In genomic region chr7:100049441-100050291, GRCh38 we compare ENCODE assay signal across 8 cellular contexts. TPM values are rescaled to one million over a fixed set of nuclear protein-coding genes. Genes with fewer than 3 reads are reported as not detected.
DNase-seq lines count a peak whose midpoint lies in the region; ATAC-seq and TF ChIP-seq lines count a peak whose summit lies in the region.

Gene ZSCAN21, plus strand, starts transcription at chr7:100049774. Its CDS starts 7,233 bp downstream, at chr7:100057007.

- ATAC-seq in GM21619 (IDR thresholded peaks at IDR 0.05; ENCODE audit: unreplicated experiment) = peak; percentile 90
- ATAC-seq in stimulated activated naive CD8-positive, alpha-beta T cell treated with anti-CD3 and anti-CD28 coated beads, Interleukin-15, Interleukin-2, amounts not matched to agents 100 U/mL and 50 U/mL, for 24 hours = peak; percentile 94

- peak within 1 kb of the TSS; percentile 95 to 99 (median 97) for H3K27ac Mint-ChIP-seq in nephron

- peak; percentile 79 for DNase-seq in DMS79 (lab: John Stamatoyannopoulos, UW)
- DNase-seq in KG1 (lab: John Stamatoyannopoulos, UW) = peak; percentile 21
- peak; percentile 84 for DNase-seq in RPMI7951 (ENCODE audit: low read depth)
- peak; percentile 72 for DNase-seq in activated effector memory CD4-positive, alpha-beta T cell treated with Interleukin-2 at 50 U/mL for 16 hours
- peak; percentile 83 for DNase-seq in fibroblast of the aortic adventitia (ENCODE audit: low read depth)
- DNase-seq in stimulated activated naive CD8-positive, alpha-beta T cell treated with anti-CD3 and anti-CD28 coated beads, Interleukin-15, Interleukin-2, amounts not matched to agents 100 U/mL and 50 U/mL, for 24 hours = peak; percentile 89

- peaks cover 9% of the 10 kb centered on the region for H3K36me3 Mint-ChIP-seq in nephron (ENCODE audit: low read depth)

- TF ChIP-seq CTCF in fibroblast of the aortic adventitia (IDR thresholded peaks at IDR 0.05; ENCODE audit: insufficient read depth, low read length) (no peak), nephron (IDR thresholded peaks at IDR 0.05; ENCODE audit: unreplicated experiment in 3 of 3) (no peak)

- H3K4me3 Mint-ChIP-seq in nephron = peak within 1 kb of the TSS; percentile 92 to 97 (median 95)

- H3K27me3 Mint-ChIP-seq in nephron (ENCODE audit: low read depth) = no peaks in the 10 kb centered on the region

- H3K4me3 ChIP-seq in fibroblast of the aortic adventitia (ENCODE audit: low read depth, low read length) = peak within 1 kb of the TSS; percentile 89

- no peaks in the 10 kb centered on the region for H3K9me3 Mint-ChIP-seq in nephron

- H3K4me1 Mint-ChIP-seq in nephron = peaks cover 19% of the 10 kb centered on the region

RNA-seq across cellular contexts. Expression of gene ZSCAN21, which starts in this region (rescaled TPM):
- total RNA-seq in RPMI7951 (2014; rRNA removed; shearing (Covaris generic)) = 13.5 and 15.4 TPM in 2 replicates
- total RNA-seq in fibroblast of the aortic adventitia (ENCODE audit: low replicate concordance) = 5.7 and 9.3 TPM in 2 replicates

Comparison
In these comparisons a context has a peak if more than half of its experiments do, and no peak if none do; other contexts are left out.
1. Peak in every context shown above with its lines: DNase-seq, ATAC-seq and H3K4me3 ChIP-seq.
2. DNase-seq: peak in every context shown above with its lines; median percentile 89 in stimulated activated naive CD8-positive, alpha-beta T cell treated with anti-CD3 and anti-CD28 coated beads, Interleukin-15, Interleukin-2, amounts not matched to agents 100 U/mL and 50 U/mL, for 24 hours; 84 in RPMI7951; 83 in fibroblast of the aortic adventitia; 79 in DMS79; 72 in activated effector memory CD4-positive, alpha-beta T cell treated with Interleukin-2 at 50 U/mL for 16 hours; 21 in KG1.